10 cellular contexts compared by ENCODE assay signal in genomic region chr18:741931-742512, GRCh38. TPM values are rescaled to one million over a fixed set of nuclear protein-coding genes. Genes with fewer than 3 reads are reported as not detected.
DNase-seq lines count a peak whose midpoint lies in the region; ATAC-seq and TF ChIP-seq lines count a peak whose summit lies in the region.
"Had no signal": no experiment of that assay in that cellular context is flagged by ENCODE, and none has a peak within 500 bp of the region (broad histone marks: within the 10 kb centered on the region; RNA-seq: fewer than 3 reads in every experiment).

No MANE protein-coding gene starts in this region.

- no peaks in the 10 kb centered on the region for H3F3A ChIP-seq in GM23338 (replicated peaks; ENCODE audit: low read depth)
- peaks cover 16% of the 10 kb centered on the region for H3F3A ChIP-seq in neural progenitor cell (ENCODE audit: low read depth)

- no peak overlapping the region for H3K4me2 ChIP-seq in GM23338
- H3K4me2 ChIP-seq in fibroblast of lung (ENCODE audit: extremely low read depth, insufficient read depth, low read length) = no peak overlapping the region
- no peak overlapping the region for H3K4me2 ChIP-seq in neural progenitor cell

- H4K20me1 ChIP-seq in GM23338 (replicated peaks; ENCODE audit: insufficient read depth) (no peaks in the 10 kb centered on the region), fibroblast of lung (ENCODE audit: control insufficient read depth, extremely low read depth, insufficient read depth, low read length) (no peaks in the 10 kb centered on the region), neural progenitor cell (ENCODE audit: low read depth) (no peaks in the 10 kb centered on the region)

- no peaks in the 10 kb centered on the region for H3K9me3 ChIP-seq in fibroblast of lung (ENCODE audit: control insufficient read depth, insufficient read depth, low read depth, low read length)
- H3K9me3 ChIP-seq in neural progenitor cell (ENCODE audit: low read depth) = no peaks in the 10 kb centered on the region

- H3K36me3 ChIP-seq in GM23338 (ENCODE audit: insufficient read depth) (peaks cover 35% of the 10 kb centered on the region), fibroblast of lung (ENCODE audit: control insufficient read depth, insufficient read depth, low read length) (no peaks in the 10 kb centered on the region), neural progenitor cell (peaks cover 16% of the 10 kb centered on the region)

- ATAC-seq in GM23338 = peak; percentile 72

- no peaks in the 10 kb centered on the region for H3K27me3 Mint-ChIP-seq in GM23338 (ENCODE audit: insufficient read depth, low read depth, poor library complexity)
- no peaks in the 10 kb centered on the region for H3K27me3 Mint-ChIP-seq in neural progenitor cell (ENCODE audit: insufficient read depth, low read depth)
- H3K27me3 Mint-ChIP-seq: CD8-positive, alpha-beta memory T cell; stimulated activated naive CD8-positive, alpha-beta T cell treated with anti-CD3 and anti-CD28 coated beads, Interleukin-15, Interleukin-2, amounts not matched to agents 100 ng/mL and 50 ng/mL, for 24 hours had no signal

- no peaks in the 10 kb centered on the region for H3K27me3 ChIP-seq in GM23338 (ENCODE audit: insufficient read depth)
- H3K27me3 ChIP-seq in fibroblast of lung (ENCODE audit: control insufficient read depth, insufficient read depth, low read length) = no peaks in the 10 kb centered on the region
- no peaks in the 10 kb centered on the region for H3K27me3 ChIP-seq in neural progenitor cell

- H3K4me1 Mint-ChIP-seq in GM23338 = no peaks in the 10 kb centered on the region
- H3K4me1 Mint-ChIP-seq in neural progenitor cell = no peaks in the 10 kb centered on the region

- H3K27ac ChIP-seq in GM23338 (ENCODE audit: low read depth) (no peak overlapping the region), fibroblast of lung (ENCODE audit: insufficient read depth, low read length) (no peak overlapping the region), neural progenitor cell (no peak overlapping the region)

- peak; percentile 3 to 47 for DNase-seq in NCI-H2081 (lab: John Stamatoyannopoulos, UW)
- no peak for DNase-seq in NCI-H2081 treated with DMSO at 0.1 percent for 48 hours (lab: John Stamatoyannopoulos, UW)
- DNase-seq in GM23338 (ENCODE audit: low spot score) = peak; percentile 53
- DNase-seq in SKM-1 (lab: John Stamatoyannopoulos, UW; ENCODE audit: unreplicated experiment) = peak; percentile 39
- DNase-seq in fibroblast of lung (ENCODE audit: low read depth in 2 of 2) = peak; percentile 47 to 72
- peak; percentile 28 for DNase-seq in neural progenitor cell (ENCODE audit: low spot score)
- DNase-seq in activated CD4-positive, alpha-beta T cell treated with anti-CD3 and anti-CD28 coated beads for 4 hours = no peak

- H3K4me1 ChIP-seq in GM23338 (ENCODE audit: insufficient read depth) = no peaks in the 10 kb centered on the region
- no peaks in the 10 kb centered on the region for H3K4me1 ChIP-seq in fibroblast of lung (ENCODE audit: control insufficient read depth, extremely low read depth, insufficient read depth, low read length)
- no peaks in the 10 kb centered on the region for H3K4me1 ChIP-seq in neural progenitor cell

- H3K9me3 Mint-ChIP-seq in GM23338 (no peaks in the 10 kb centered on the region), neural progenitor cell (no peaks in the 10 kb centered on the region)
- H3K9me3 Mint-ChIP-seq: CD8-positive, alpha-beta memory T cell; stimulated activated naive CD8-positive, alpha-beta T cell treated with anti-CD3 and anti-CD28 coated beads, Interleukin-15, Interleukin-2, amounts not matched to agents 100 ng/mL and 50 ng/mL, for 24 hours had no signal

- H3K79me2 ChIP-seq in GM23338 (replicated peaks; ENCODE audit: insufficient read depth) (no peaks in the 10 kb centered on the region), fibroblast of lung (ENCODE audit: control insufficient read depth, insufficient read depth, low read length) (no peaks in the 10 kb centered on the region), neural progenitor cell (ENCODE audit: low read depth) (no peaks in the 10 kb centered on the region)

- H2AFZ ChIP-seq in GM23338 = no peak overlapping the region
- no peak overlapping the region for H2AFZ ChIP-seq in fibroblast of lung (ENCODE audit: low read length)
- H2AFZ ChIP-seq in neural progenitor cell (replicated peaks) = no peak overlapping the region

- H3K4me3 Mint-ChIP-seq in GM23338 (no peak overlapping the region), neural progenitor cell (no peak overlapping the region)
- H3K4me3 Mint-ChIP-seq: CD8-positive, alpha-beta memory T cell; stimulated activated naive CD8-positive, alpha-beta T cell treated with anti-CD3 and anti-CD28 coated beads, Interleukin-15, Interleukin-2, amounts not matched to agents 100 ng/mL and 50 ng/mL, for 24 hours had no signal

- no peaks in the 10 kb centered on the region for H3K9me2 ChIP-seq in GM23338 (ENCODE audit: insufficient read depth)

- peak; percentile 71 to 79 for TF ChIP-seq CTCF in GM23338 (conservative IDR thresholded peaks at IDR 0.05; ENCODE audit: low read depth in 2 of 2)
- peak; percentile 75 for TF ChIP-seq CTCF in LNCAP (IDR thresholded peaks at IDR 0.05)
- peak; percentile 54 to 64 for TF ChIP-seq CTCF in fibroblast of lung (conservative IDR thresholded peaks at IDR 0.05 in 1 of 2, IDR thresholded peaks at IDR 0.05 in 1 of 2; ENCODE audit: low read depth in 1 of 2, low read length in 2 of 2)
- peak; percentile 73 for TF ChIP-seq CTCF in neural progenitor cell (IDR thresholded peaks at IDR 0.05)

- H3K27ac Mint-ChIP-seq in GM23338 = no peak overlapping the region
- H3K27ac Mint-ChIP-seq in neural progenitor cell = no peak overlapping the region
- H3K27ac Mint-ChIP-seq: stimulated activated naive CD8-positive, alpha-beta T cell treated with anti-CD3 and anti-CD28 coated beads, Interleukin-15, Interleukin-2, amounts not matched to agents 100 ng/mL and 50 ng/mL, for 24 hours had no signal

- peaks cover 32% of the 10 kb centered on the region for H3K36me3 Mint-ChIP-seq in GM23338 (ENCODE audit: low read depth)
- H3K36me3 Mint-ChIP-seq in neural progenitor cell = peaks cover 5% of the 10 kb centered on the region

- H3K4me3 ChIP-seq in GM23338 (no peak overlapping the region), fibroblast of lung (replicated peaks in 1 of 4; ENCODE audit: control extremely low read depth in 1 of 4, insufficient read depth in 1 of 4, low read depth in 3 of 4, low read length in 4 of 4) (no peak overlapping the region), neural progenitor cell (no peak overlapping the region)

- H3K9ac ChIP-seq in fibroblast of lung (ENCODE audit: insufficient read depth, low read length) (no peak overlapping the region), neural progenitor cell (no peak overlapping the region)

TF ChIP-seq in GM23338, 12 proteins besides CTCF, POLR2A, EP300 and RAD21 (continues in another document):
- no peak for TF ChIP-seq POLR2AphosphoS5 (IDR thresholded peaks at IDR 0.05; ENCODE audit: low read depth)
- TF ChIP-seq EZH2phosphoT487 (IDR thresholded peaks at IDR 0.05; ENCODE audit: unreplicated experiment) = no peak
- no peak for TF ChIP-seq ZNF114 (CRISPR knock-in tag; IDR thresholded peaks at IDR 0.05)
- TF ChIP-seq REST (IDR thresholded peaks at IDR 0.05; ENCODE audit: unreplicated experiment) = no peak
- no peak for TF ChIP-seq STAT1 (IDR thresholded peaks at IDR 0.05; ENCODE audit: unreplicated experiment)
- TF ChIP-seq EZH2 (IDR thresholded peaks at IDR 0.05; ENCODE audit: low read depth, unreplicated experiment) = no peak
- TF ChIP-seq ZNF331 (CRISPR knock-in tag; IDR thresholded peaks at IDR 0.05; ENCODE audit: low read depth) = no peak

RNA-seq across cellular contexts. Expression of gene ENOSF1, which starts 29.6 kb away (rescaled TPM):
- 20.5 and 36.4 TPM in 2 replicates for total RNA-seq in GM23338 (2014; rRNA removed; shearing (Covaris generic))
- polyA plus RNA-seq in GM23338 (2016; fragmentation: Nextera tagmentation; extraction: Ambion mirVana) (30.1 and 32.0 TPM in 2 replicates), fibroblast of lung (8.2 and 13.5 TPM in 2 replicates)
- total RNA-seq in fibroblast of lung (17.7 and 23.3 TPM in 2 replicates), neural progenitor cell (ENCODE audit: low replicate concordance) (20.2 and 29.7 TPM in 2 replicates)
- 8.2 and 17.5 TPM in 2 replicates for polyA plus RNA-seq in fibroblast of lung (2012)
- polyA minus RNA-seq in fibroblast of lung (ENCODE audit: low replicate concordance) = 4.4 and 16.6 TPM in 2 replicates

Comparison
In these comparisons a context has a peak if more than half of its experiments do, and no peak if none do; other contexts are left out.
1. DNase-seq: peak in NCI-H2081 (2 of 2), GM23338 (single experiment), SKM-1 (single experiment), fibroblast of lung (2 of 2) and neural progenitor cell (single experiment); none in NCI-H2081 treated with DMSO at 0.1 percent for 48 hours (single experiment) and activated CD4-positive, alpha-beta T cell treated with anti-CD3 and anti-CD28 coated beads for 4 hours (0 of 2).
2. Peak in every context shown above with its lines, with median percentiles within 50 percentile points of each other: CTCF ChIP-seq.